In the genomic region with DNA sequence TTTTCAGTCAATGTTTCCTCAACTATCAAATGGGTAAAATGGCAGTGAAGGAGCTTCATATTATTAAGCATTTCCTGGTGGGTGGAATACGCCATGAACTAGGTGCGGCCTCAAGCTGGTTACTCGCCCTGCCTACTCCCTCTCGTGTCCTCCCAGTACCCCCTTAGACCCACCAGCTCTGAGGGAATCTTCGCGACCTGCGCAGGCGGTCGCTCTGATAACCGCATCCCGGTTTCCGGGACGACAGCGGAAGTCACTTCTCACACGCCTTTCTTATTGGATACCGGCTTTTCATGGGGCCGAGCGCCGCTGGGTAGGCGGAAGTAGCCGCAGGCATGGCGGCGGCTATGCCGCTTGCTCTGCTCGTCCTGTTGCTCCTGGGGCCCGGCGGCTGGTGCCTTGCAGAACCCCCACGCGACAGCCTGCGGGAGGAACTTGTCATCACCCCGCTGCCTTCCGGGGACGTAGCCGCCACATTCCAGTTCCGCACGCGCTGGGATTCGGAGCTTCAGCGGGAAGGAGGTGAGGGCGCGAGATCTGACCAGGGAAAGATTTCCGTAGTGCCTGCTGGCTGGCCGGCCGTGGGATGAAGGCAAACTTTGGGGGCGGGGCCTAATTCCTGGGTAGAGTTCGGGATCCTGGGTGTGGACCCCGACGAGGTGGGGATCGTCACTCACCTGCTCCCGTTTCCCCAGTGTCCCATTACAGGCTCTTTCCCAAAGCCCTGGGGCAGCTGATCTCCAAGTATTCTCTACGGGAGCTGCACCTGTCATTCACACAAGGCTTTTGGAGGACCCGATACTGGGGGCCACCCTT, we compare ENCODE assay signal across 1 cellular context.
TF ChIP-seq lines count a peak whose summit lies in the region.

A gene (plus strand): TSS at position 320 of the 816 bp plus-strand sequence. CDS start 16 bp downstream, at position 336.

TF ChIP-seq in H1, 55 proteins besides CTCF, POLR2A, EP300 and RAD21 (continued from another document):
- TF ChIP-seq TBP (IDR thresholded peaks at IDR 0.05; ENCODE audit: low read depth, low read length) (peak; percentile 55), SIX5 (IDR thresholded peaks at IDR 0.05; ENCODE audit: low read depth, low read length) (no peak), POLR2AphosphoS5 (IDR thresholded peaks at IDR 0.05; ENCODE audit: low read depth, low read length) (peak; percentile 50), TAF7 (optimal IDR thresholded peaks at IDR 0.05; ENCODE audit: borderline replicate concordance, low read depth, low read length) (no peak), RNF2 (IDR thresholded peaks at IDR 0.05; ENCODE audit: borderline replicate concordance, low read depth, low read length, missing control alignments, poor library complexity, severe bottlenecking) (no peak), BACH1 (IDR thresholded peaks at IDR 0.05; ENCODE audit: low read length) (no peak), SAP30 (IDR thresholded peaks at IDR 0.05; ENCODE audit: insufficient read depth, insufficient replicate concordance, low read length) (peak; percentile 90), BRCA1 (IDR thresholded peaks at IDR 0.05; ENCODE audit: low read depth, low read length) (no peak), JUND (IDR thresholded peaks at IDR 0.05; ENCODE audit: low read length) (no peak), CREB1 (IDR thresholded peaks at IDR 0.05) (peak; percentile 92), SP4 (IDR thresholded peaks at IDR 0.05; ENCODE audit: low read length) (0 out of 2 replicates have a peak, but pooled peaks have one; percentile 27), MAFK (IDR thresholded peaks at IDR 0.05; ENCODE audit: low read depth, low read length) (no peak), YY1 (IDR thresholded peaks at IDR 0.05; ENCODE audit: low read depth, low read length) (peak; percentile 94), TCF12 (IDR thresholded peaks at IDR 0.05; ENCODE audit: low read depth, low read length) (no peak), HDAC2 (IDR thresholded peaks at IDR 0.05; ENCODE audit: borderline replicate concordance in 1 of 2, low read depth in 2 of 2, low read length in 2 of 2) (peak in 1 of 2 experiments; percentile 97; a peak in 2 of 4 replicates), JUN (IDR thresholded peaks at IDR 0.05; ENCODE audit: low read depth, low read length) (no peak), SRF (IDR thresholded peaks at IDR 0.05; ENCODE audit: low read depth, low read length) (0 out of 2 replicates have a peak, but pooled peaks have one; percentile 8), SUZ12 (IDR thresholded peaks at IDR 0.05; ENCODE audit: low read length) (no peak), NRF1 (IDR thresholded peaks at IDR 0.05; ENCODE audit: low read depth, low read length) (peak; percentile 50; the same call in 1 of the 2 replicates), RFX5 (IDR thresholded peaks at IDR 0.05; ENCODE audit: borderline replicate concordance, low read depth, low read length) (no peak), CTBP2 (IDR thresholded peaks at IDR 0.05; ENCODE audit: borderline replicate concordance, insufficient read depth, insufficient read length, low read length) (no peak), TEAD4 (IDR thresholded peaks at IDR 0.05; ENCODE audit: low read depth, low read length) (0 out of 2 replicates have a peak, but pooled peaks have one; percentile 3), EZH2 (IDR thresholded peaks at IDR 0.05; ENCODE audit: low read depth, low read length, severe bottlenecking) (no peak), SP1 (IDR thresholded peaks at IDR 0.05; ENCODE audit: low read depth, low read length) (no peak), RXRA (IDR thresholded peaks at IDR 0.05; ENCODE audit: insufficient read depth, low read depth, low read length) (no peak), TAF1 (IDR thresholded peaks at IDR 0.05; ENCODE audit: low read depth, low read length) (peak; percentile 72), BCL11A (IDR thresholded peaks at IDR 0.05; ENCODE audit: low read depth in 2 of 2, low read length in 2 of 2) (no peak), EGR1 (IDR thresholded peaks at IDR 0.05; ENCODE audit: borderline replicate concordance, low read depth, low read length) (peak; percentile 28; the same call in 1 of the 2 replicates), HDAC6 (IDR thresholded peaks at IDR 0.05; ENCODE audit: low read depth, low read length) (no peak), CHD1 (IDR thresholded peaks at IDR 0.05; ENCODE audit: low read depth, low read length) (no peak), GABPA (IDR thresholded peaks at IDR 0.05; ENCODE audit: borderline replicate concordance, insufficient read depth, low read length) (peak; percentile 80; the same call in 1 of the 2 replicates), CHD2 (IDR thresholded peaks at IDR 0.05; ENCODE audit: low read length) (no peak), PHF8 (conservative IDR thresholded peaks at IDR 0.05; ENCODE audit: low read depth, low read length) (peak; percentile 97), SIRT6 (IDR thresholded peaks at IDR 0.05; ENCODE audit: low read length) (no peak), CBX5 (IDR thresholded peaks at IDR 0.05; ENCODE audit: low read depth, low read length) (no peak), KDM1A (IDR thresholded peaks at IDR 0.05; ENCODE audit: borderline replicate concordance, low read length) (no peak), ZNF274 (IDR thresholded peaks at IDR 0.05; ENCODE audit: borderline replicate concordance, extremely low read depth, low read length) (no peak), GTF2F1 (IDR thresholded peaks at IDR 0.05; ENCODE audit: borderline replicate concordance, low read depth, low read length) (no peak), FOSL1 (IDR thresholded peaks at IDR 0.05; ENCODE audit: insufficient read depth, low read depth, low read length) (no peak), NANOG (IDR thresholded peaks at IDR 0.05; ENCODE audit: insufficient read depth, low read depth, low read length, poor library complexity, severe bottlenecking) (no peak), POU5F1 (IDR thresholded peaks at IDR 0.05; ENCODE audit: low read depth, low read length) (no peak), ASH2L (IDR thresholded peaks at IDR 0.05; ENCODE audit: low read length) (peak; percentile 89), SP2 (IDR thresholded peaks at IDR 0.05; ENCODE audit: low read length) (no peak), CBX8 (IDR thresholded peaks at IDR 0.05; ENCODE audit: borderline replicate concordance, low read depth, low read length) (no peak), KDM4A (IDR thresholded peaks at IDR 0.05; ENCODE audit: low read depth, low read length, severe bottlenecking) (peak; percentile 96), KDM5A (IDR thresholded peaks at IDR 0.05; ENCODE audit: low read length) (peak; percentile 94), SIN3A (conservative IDR thresholded peaks at IDR 0.05 in 1 of 2, IDR thresholded peaks at IDR 0.05 in 1 of 2; ENCODE audit: low read depth in 1 of 2, low read length in 2 of 2) (peak in 1 of 2 experiments; percentile 65; a peak in 1 of 4 replicates)
- TF ChIP-seq, protein P1, sequence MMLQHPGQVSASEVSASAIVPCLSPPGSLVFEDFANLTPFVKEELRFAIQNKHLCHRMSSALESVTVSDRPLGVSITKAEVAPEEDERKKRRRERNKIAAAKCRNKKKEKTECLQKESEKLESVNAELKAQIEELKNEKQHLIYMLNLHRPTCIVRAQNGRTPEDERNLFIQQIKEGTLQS (IDR thresholded peaks at IDR 0.05; ENCODE audit: insufficient read depth, low read depth, low read length), result no peak
- TF ChIP-seq, protein P2, sequence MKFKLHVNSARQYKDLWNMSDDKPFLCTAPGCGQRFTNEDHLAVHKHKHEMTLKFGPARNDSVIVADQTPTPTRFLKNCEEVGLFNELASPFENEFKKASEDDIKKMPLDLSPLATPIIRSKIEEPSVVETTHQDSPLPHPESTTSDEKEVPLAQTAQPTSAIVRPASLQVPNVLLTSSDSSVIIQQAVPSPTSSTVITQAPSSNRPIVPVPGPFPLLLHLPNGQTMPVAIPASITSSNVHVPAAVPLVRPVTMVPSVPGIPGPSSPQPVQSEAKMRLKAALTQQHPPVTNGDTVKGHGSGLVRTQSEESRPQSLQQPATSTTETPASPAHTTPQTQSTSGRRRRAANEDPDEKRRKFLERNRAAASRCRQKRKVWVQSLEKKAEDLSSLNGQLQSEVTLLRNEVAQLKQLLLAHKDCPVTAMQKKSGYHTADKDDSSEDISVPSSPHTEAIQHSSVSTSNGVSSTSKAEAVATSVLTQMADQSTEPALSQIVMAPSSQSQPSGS (IDR thresholded peaks at IDR 0.05; ENCODE audit: low read length), result no peak
- TF ChIP-seq, protein P3, sequence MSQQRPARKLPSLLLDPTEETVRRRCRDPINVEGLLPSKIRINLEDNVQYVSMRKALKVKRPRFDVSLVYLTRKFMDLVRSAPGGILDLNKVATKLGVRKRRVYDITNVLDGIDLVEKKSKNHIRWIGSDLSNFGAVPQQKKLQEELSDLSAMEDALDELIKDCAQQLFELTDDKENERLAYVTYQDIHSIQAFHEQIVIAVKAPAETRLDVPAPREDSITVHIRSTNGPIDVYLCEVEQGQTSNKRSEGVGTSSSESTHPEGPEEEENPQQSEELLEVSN (IDR thresholded peaks at IDR 0.05), result peak; percentile 92
- TF ChIP-seq, protein P4, sequence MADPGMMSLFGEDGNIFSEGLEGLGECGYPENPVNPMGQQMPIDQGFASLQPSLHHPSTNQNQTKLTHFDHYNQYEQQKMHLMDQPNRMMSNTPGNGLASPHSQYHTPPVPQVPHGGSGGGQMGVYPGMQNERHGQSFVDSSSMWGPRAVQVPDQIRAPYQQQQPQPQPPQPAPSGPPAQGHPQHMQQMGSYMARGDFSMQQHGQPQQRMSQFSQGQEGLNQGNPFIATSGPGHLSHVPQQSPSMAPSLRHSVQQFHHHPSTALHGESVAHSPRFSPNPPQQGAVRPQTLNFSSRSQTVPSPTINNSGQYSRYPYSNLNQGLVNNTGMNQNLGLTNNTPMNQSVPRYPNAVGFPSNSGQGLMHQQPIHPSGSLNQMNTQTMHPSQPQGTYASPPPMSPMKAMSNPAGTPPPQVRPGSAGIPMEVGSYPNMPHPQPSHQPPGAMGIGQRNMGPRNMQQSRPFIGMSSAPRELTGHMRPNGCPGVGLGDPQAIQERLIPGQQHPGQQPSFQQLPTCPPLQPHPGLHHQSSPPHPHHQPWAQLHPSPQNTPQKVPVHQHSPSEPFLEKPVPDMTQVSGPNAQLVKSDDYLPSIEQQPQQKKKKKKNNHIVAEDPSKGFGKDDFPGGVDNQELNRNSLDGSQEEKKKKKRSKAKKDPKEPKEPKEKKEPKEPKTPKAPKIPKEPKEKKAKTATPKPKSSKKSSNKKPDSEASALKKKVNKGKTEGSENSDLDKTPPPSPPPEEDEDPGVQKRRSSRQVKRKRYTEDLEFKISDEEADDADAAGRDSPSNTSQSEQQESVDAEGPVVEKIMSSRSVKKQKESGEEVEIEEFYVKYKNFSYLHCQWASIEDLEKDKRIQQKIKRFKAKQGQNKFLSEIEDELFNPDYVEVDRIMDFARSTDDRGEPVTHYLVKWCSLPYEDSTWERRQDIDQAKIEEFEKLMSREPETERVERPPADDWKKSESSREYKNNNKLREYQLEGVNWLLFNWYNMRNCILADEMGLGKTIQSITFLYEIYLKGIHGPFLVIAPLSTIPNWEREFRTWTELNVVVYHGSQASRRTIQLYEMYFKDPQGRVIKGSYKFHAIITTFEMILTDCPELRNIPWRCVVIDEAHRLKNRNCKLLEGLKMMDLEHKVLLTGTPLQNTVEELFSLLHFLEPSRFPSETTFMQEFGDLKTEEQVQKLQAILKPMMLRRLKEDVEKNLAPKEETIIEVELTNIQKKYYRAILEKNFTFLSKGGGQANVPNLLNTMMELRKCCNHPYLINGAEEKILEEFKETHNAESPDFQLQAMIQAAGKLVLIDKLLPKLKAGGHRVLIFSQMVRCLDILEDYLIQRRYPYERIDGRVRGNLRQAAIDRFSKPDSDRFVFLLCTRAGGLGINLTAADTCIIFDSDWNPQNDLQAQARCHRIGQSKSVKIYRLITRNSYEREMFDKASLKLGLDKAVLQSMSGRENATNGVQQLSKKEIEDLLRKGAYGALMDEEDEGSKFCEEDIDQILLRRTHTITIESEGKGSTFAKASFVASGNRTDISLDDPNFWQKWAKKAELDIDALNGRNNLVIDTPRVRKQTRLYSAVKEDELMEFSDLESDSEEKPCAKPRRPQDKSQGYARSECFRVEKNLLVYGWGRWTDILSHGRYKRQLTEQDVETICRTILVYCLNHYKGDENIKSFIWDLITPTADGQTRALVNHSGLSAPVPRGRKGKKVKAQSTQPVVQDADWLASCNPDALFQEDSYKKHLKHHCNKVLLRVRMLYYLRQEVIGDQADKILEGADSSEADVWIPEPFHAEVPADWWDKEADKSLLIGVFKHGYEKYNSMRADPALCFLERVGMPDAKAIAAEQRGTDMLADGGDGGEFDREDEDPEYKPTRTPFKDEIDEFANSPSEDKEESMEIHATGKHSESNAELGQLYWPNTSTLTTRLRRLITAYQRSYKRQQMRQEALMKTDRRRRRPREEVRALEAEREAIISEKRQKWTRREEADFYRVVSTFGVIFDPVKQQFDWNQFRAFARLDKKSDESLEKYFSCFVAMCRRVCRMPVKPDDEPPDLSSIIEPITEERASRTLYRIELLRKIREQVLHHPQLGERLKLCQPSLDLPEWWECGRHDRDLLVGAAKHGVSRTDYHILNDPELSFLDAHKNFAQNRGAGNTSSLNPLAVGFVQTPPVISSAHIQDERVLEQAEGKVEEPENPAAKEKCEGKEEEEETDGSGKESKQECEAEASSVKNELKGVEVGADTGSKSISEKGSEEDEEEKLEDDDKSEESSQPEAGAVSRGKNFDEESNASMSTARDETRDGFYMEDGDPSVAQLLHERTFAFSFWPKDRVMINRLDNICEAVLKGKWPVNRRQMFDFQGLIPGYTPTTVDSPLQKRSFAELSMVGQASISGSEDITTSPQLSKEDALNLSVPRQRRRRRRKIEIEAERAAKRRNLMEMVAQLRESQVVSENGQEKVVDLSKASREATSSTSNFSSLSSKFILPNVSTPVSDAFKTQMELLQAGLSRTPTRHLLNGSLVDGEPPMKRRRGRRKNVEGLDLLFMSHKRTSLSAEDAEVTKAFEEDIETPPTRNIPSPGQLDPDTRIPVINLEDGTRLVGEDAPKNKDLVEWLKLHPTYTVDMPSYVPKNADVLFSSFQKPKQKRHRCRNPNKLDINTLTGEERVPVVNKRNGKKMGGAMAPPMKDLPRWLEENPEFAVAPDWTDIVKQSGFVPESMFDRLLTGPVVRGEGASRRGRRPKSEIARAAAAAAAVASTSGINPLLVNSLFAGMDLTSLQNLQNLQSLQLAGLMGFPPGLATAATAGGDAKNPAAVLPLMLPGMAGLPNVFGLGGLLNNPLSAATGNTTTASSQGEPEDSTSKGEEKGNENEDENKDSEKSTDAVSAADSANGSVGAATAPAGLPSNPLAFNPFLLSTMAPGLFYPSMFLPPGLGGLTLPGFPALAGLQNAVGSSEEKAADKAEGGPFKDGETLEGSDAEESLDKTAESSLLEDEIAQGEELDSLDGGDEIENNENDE (IDR thresholded peaks at IDR 0.05; ENCODE audit: insufficient replicate concordance, low read length), result no peak
- TF ChIP-seq, protein P5, sequence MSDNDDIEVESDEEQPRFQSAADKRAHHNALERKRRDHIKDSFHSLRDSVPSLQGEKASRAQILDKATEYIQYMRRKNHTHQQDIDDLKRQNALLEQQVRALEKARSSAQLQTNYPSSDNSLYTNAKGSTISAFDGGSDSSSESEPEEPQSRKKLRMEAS (IDR thresholded peaks at IDR 0.05), result peak; percentile 81
- TF ChIP-seq, protein P6, sequence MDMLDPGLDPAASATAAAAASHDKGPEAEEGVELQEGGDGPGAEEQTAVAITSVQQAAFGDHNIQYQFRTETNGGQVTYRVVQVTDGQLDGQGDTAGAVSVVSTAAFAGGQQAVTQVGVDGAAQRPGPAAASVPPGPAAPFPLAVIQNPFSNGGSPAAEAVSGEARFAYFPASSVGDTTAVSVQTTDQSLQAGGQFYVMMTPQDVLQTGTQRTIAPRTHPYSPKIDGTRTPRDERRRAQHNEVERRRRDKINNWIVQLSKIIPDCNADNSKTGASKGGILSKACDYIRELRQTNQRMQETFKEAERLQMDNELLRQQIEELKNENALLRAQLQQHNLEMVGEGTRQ (IDR thresholded peaks at IDR 0.05; ENCODE audit: low read length), result no peak
